24 cellular contexts compared by ENCODE assay signal in the genomic region with DNA sequence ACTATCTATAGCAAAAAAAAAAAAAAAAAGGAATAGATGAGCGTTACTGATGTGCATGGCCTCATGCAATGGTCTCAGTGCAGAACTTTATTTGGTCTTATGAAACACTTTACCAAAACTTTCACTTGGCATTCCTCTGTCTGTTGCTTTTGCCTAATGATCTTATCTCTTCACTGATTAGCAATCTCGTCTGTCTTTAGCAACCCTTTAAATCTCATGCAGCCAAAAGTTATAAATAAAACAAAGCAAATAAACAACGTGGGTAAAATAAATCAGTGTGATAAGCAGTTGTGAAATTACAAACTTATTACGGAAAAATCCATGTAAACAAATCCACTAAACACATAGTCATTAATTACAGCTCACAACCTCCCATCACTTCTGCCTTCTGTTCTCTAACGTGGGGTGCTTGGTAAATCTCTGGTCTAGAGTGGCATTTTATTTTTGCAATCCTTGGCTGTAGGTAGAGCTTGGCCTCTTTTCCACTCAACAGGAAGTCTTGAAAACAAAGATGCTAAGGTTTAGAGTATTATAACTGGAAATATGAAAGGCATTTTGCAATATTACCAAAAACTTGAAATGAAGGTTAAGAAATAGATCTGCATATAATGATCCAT.
A peak's percentile ranks its signal among the peaks of the same experiment; 100 is the strongest.
DNase-seq lines count a peak whose midpoint lies in the region; ATAC-seq, FAIRE-seq and TF ChIP-seq lines count a peak whose summit lies in the region.
"Had no signal": no experiment of that assay in that cellular context is flagged by ENCODE, and none has a peak within 500 bp of the region (broad histone marks: within the 10 kb centered on the region; RNA-seq: fewer than 3 reads in every experiment).

No MANE protein-coding gene starts in this region.

- peaks cover 4 to 37% of the 10 kb centered on the region in 2 experiments; a peak in 3 of 4 replicates for H3K79me1 ChIP-seq in IMR-90 (ENCODE audit: low read depth in 1 of 2, low read length in 2 of 2)

- peak overlapping the region; percentile 22; the same call in 1 of the 3 replicates for H2BK15ac ChIP-seq in IMR-90 (ENCODE audit: low read depth, low read length)

- no peak overlapping the region for H2AK5ac ChIP-seq in IMR-90 (ENCODE audit: low read depth, low read length)

- H3K23ac ChIP-seq in IMR-90 (ENCODE audit: low read depth, low read length), result no peak overlapping the region

- no peak overlapping the region for H2AK9ac ChIP-seq in IMR-90 (replicated peaks; ENCODE audit: low read depth, low read length, poor library complexity)

- TF ChIP-seq CTCF in IMR-90 (conservative IDR thresholded peaks at IDR 0.05; ENCODE audit: low read depth, low read length), result no peak
- TF ChIP-seq CTCF in GM12878 (IDR thresholded peaks at IDR 0.05 in 2 of 3, conservative IDR thresholded peaks at IDR 0.05 in 1 of 3; ENCODE audit: control insufficient read depth in 2 of 3, extremely low read depth in 1 of 3, insufficient read depth in 1 of 3, low read depth in 3 of 3, low read length in 3 of 3), result no peak
- TF ChIP-seq CTCF in liver (IDR thresholded peaks at IDR 0.05; ENCODE audit: low read depth, low read length, missing input control), result no peak
- TF ChIP-seq CTCF in osteocyte (IDR thresholded peaks at IDR 0.05), result no peak

- peak overlapping the region in 1 of 2 experiments; percentile 59; a peak in 1 of 4 replicates for H4K8ac ChIP-seq in IMR-90 (ENCODE audit: low read depth in 2 of 2, low read length in 2 of 2)

- H3K27me3 Mint-ChIP-seq in osteocyte (ENCODE audit: unreplicated experiment), result no peaks in the 10 kb centered on the region

- H3K4me1 Mint-ChIP-seq in osteocyte (ENCODE audit: unreplicated experiment), result peaks cover 45% of the 10 kb centered on the region
- H3K4me1 Mint-ChIP-seq: CD4-positive, alpha-beta memory T cell had no signal

- intact Hi-C loops in IMR-90 (cut with micrococcal nuclease) (no loop called here), GM12878 (cut with micrococcal nuclease; ENCODE audit: unreplicated experiment) (no loop called here)

- no TSS peak for BruUV-seq in IMR-90 (replicated peaks; lab: Mats Ljungman, UMichigan)
- no TSS peak for BruUV-seq in GM12878 (replicated peaks; lab: Mats Ljungman, UMichigan)

- dilution Hi-C loops in IMR-90 (cut with HindIII; ENCODE audit: low sequenced_read_pairs, unreplicated experiment), result no loop called here

- H3K4me2 ChIP-seq in IMR-90 (ENCODE audit: low read depth, low read length) (no peak overlapping the region), GM12878 (ENCODE audit: control insufficient read depth, insufficient read depth) (no peak overlapping the region)
- H3K4me2 ChIP-seq: SK-N-SH had no signal

- H4K5ac ChIP-seq in IMR-90 (ENCODE audit: low read depth, low read length), result no peak overlapping the region

- peak overlapping the region; percentile 13 for H3K27ac Mint-ChIP-seq in osteocyte (ENCODE audit: unreplicated experiment)
- H3K27ac Mint-ChIP-seq: CD4-positive, alpha-beta memory T cell had no signal

- H3K36me3 Mint-ChIP-seq in osteocyte (ENCODE audit: unreplicated experiment), result peaks cover 34% of the 10 kb centered on the region
- H3K36me3 Mint-ChIP-seq: CD4-positive, alpha-beta memory T cell had no signal

- H3K4ac ChIP-seq in IMR-90 (ENCODE audit: low read depth, low read length), result peak overlapping the region; percentile 34; the same call in 1 of the 2 replicates

- H3K36me3 ChIP-seq in IMR-90 (ENCODE audit: control insufficient read depth, insufficient read depth, low read length) (no peaks in the 10 kb centered on the region), GM12878 (ENCODE audit: control insufficient read depth in 2 of 2, insufficient read depth in 2 of 2, low read length in 1 of 2) (no peaks in the 10 kb centered on the region), liver (ENCODE audit: control insufficient read depth in 4 of 4, insufficient read depth in 3 of 4, low read depth in 1 of 4, low read length in 3 of 4) (no peaks in the 10 kb centered on the region)

- H2AFZ ChIP-seq in IMR-90 (replicated peaks; ENCODE audit: low read length, poor library complexity) (no peak overlapping the region), GM12878 (ENCODE audit: control insufficient read depth, low read depth, low read length) (no peak overlapping the region)

- peak overlapping the region; percentile 41 for H2BK5ac ChIP-seq in IMR-90 (ENCODE audit: low read depth, low read length, poor library complexity, severe bottlenecking)

- no peaks in the 10 kb centered on the region for H3K27me3 ChIP-seq in IMR-90 (ENCODE audit: control insufficient read depth, insufficient read depth, low read length)
- no peaks in the 10 kb centered on the region for H3K27me3 ChIP-seq in GM12878 (replicated peaks in 1 of 2; ENCODE audit: control insufficient read depth in 2 of 2, insufficient read depth in 2 of 2, low read length in 1 of 2)
- no peaks in the 10 kb centered on the region for H3K27me3 ChIP-seq in liver (ENCODE audit: control insufficient read depth in 4 of 4, insufficient read depth in 4 of 4, low read length in 3 of 4)

- no peaks in the 10 kb centered on the region for H3K79me2 ChIP-seq in GM12878 (ENCODE audit: control insufficient read depth, insufficient read depth, low read length)

- H3K4me3 ChIP-seq in IMR-90 (ENCODE audit: insufficient read depth, low read depth, low read length), result no peak overlapping the region
- H3K4me3 ChIP-seq in GM12878, result no peak overlapping the region
- no peak overlapping the region for H3K4me3 ChIP-seq in liver (ENCODE audit: low read depth in 1 of 3, low read length in 3 of 3)

- no peak overlapping the region for H3K4me3 Mint-ChIP-seq in osteocyte (ENCODE audit: unreplicated experiment)
- H3K4me3 Mint-ChIP-seq: CD4-positive, alpha-beta memory T cell had no signal

- no peak overlapping the region; the same call in 1 of the 2 replicates for H3K56ac ChIP-seq in IMR-90 (ENCODE audit: extremely low read depth, insufficient read depth, low read length)

- ATAC-seq in IMR-90 (ENCODE audit: low read depth) (no peak), GM12878 (no peak)

- POLR2A ChIA-PET in IMR-90 (lab: Charles Lee; ENCODE audit: unreplicated experiment) (no interaction called here), GM12878 (lab: Charles Lee) (no interaction called here)

- H2BK120ac ChIP-seq in IMR-90 (ENCODE audit: low read depth, low read length), result peak overlapping the region; percentile 13

- H3K27ac ChIP-seq in IMR-90 (ENCODE audit: insufficient read depth, low read length), result no peak overlapping the region; the same call in 1 of the 2 replicates
- no peak overlapping the region for H3K27ac ChIP-seq in GM12878 (ENCODE audit: control insufficient read depth, insufficient read depth)
- H3K27ac ChIP-seq in liver (ENCODE audit: low read depth in 1 of 2, low read length in 2 of 2), result peak overlapping the region in 1 of 2 donors; percentile 54
- H3K27ac ChIP-seq: HL-60, RWPE1 had no signal

- SMC1A ChIA-PET in GM12878 (lab: Charles Lee; ENCODE audit: uncharacterized antibody, unreplicated experiment), result no interaction called here

- peaks cover 15% of the 10 kb centered on the region for H3K9me3 Mint-ChIP-seq in osteocyte (ENCODE audit: unreplicated experiment)

- CTCF ChIA-PET in IMR-90 (lab: Yijun Ruan, JAX) (interaction anchor here (1.7 kb wide), 1 partner anchor 13 kb away, joined by 4 read pairs; no protein-coding TSS in a partner anchor), GM12878 (lab: Yijun Ruan, JAX) (no interaction called here)

- no peak for TF ChIP-seq RAD21 in IMR-90 (IDR thresholded peaks at IDR 0.05; ENCODE audit: low read length)
- no peak for TF ChIP-seq RAD21 in GM12878 (IDR thresholded peaks at IDR 0.05; ENCODE audit: insufficient read depth, low read depth, low read length)
- peak in 1 of 2 donors; percentile 20 for TF ChIP-seq RAD21 in liver (IDR thresholded peaks at IDR 0.05)

- H3K14ac ChIP-seq in IMR-90 (replicated peaks; ENCODE audit: low read depth, low read length), result 0 out of 2 replicates have a peak overlapping the region, but pooled peaks have one; percentile 33

- DNase-seq in IMR-90 (no peak), GM12878 (ENCODE audit: low read depth, low spot score) (no peak), osteocyte (ENCODE audit: extremely low spot score, unreplicated experiment) (no peak), dermis blood vessel endothelial cell (no peak), amniotic stem cell (lab: John Stamatoyannopoulos, UW) (no peak)
- no peak for DNase-seq in activated CD4-positive, alpha-beta T cell treated with anti-CD3 and anti-CD28 coated beads for 48 hours
- DNase-seq: CD4-positive, alpha-beta memory T cell; COR-L47; DMS79; Karpas-422; MV-4-11; NCI-H1105; NCI-H146; NCI-H1930; NCI-H2227 treated with DMSO at 0.1 percent for 48 hours; NCI-H526 treated with DMSO at 0.1 percent for 48 hours; SHP77; SK-N-SH; SW 1271 had no signal

- H3K9me3 ChIP-seq in IMR-90 (ENCODE audit: control insufficient read depth, insufficient read depth, low read length), result no peaks in the 10 kb centered on the region
- H3K9me3 ChIP-seq in GM12878 (replicated peaks; ENCODE audit: control insufficient read depth, insufficient read depth, low read length), result no peaks in the 10 kb centered on the region
- no peaks in the 10 kb centered on the region for H3K9me3 ChIP-seq in liver (ENCODE audit: control insufficient read depth in 4 of 4, low read length in 3 of 4)
- H3K9me3 ChIP-seq: SK-N-SH had no signal

- no peak overlapping the region for H2BK20ac ChIP-seq in IMR-90 (ENCODE audit: low read depth, low read length)

- no peak overlapping the region for H4K91ac ChIP-seq in IMR-90 (ENCODE audit: insufficient read depth, low read depth, low read length)

- H3K9me1 ChIP-seq in IMR-90 (ENCODE audit: insufficient read depth, low read length), result peaks cover 10% of the 10 kb centered on the region

- H4K20me1 ChIP-seq in IMR-90 (ENCODE audit: insufficient read depth, low read length) (no peaks in the 10 kb centered on the region), GM12878 (ENCODE audit: control insufficient read depth, insufficient read depth) (no peaks in the 10 kb centered on the region)

- H3K4me1 ChIP-seq in IMR-90 (ENCODE audit: control insufficient read depth, insufficient read depth, low read length) (peaks cover 16% of the 10 kb centered on the region), GM12878 (ENCODE audit: control insufficient read depth, insufficient read depth, low read length) (no peaks in the 10 kb centered on the region), liver (ENCODE audit: control insufficient read depth in 4 of 4, insufficient read depth in 4 of 4, low read length in 3 of 4) (peaks cover 3 to 43% (median 39%) of the 10 kb centered on the region in 4 donors)

- in situ Hi-C loops in IMR-90 (cut with MboI; ENCODE audit: low sequenced_read_pairs), result no loop called here
- in situ Hi-C loops in GM12878 (cut with MboI), result no loop called here

- TF ChIP-seq POLR2A in IMR-90 (IDR thresholded peaks at IDR 0.05; ENCODE audit: low read depth, low read length), result no peak
- TF ChIP-seq POLR2A in GM12878 (IDR thresholded peaks at IDR 0.05; ENCODE audit: low read depth, low read length), result no peak

- peak; percentile 35 for FAIRE-seq in GM12878 (lab: Jason Lieb, UNC)
- FAIRE-seq: GM19239, H54 had no signal

- TF ChIP-seq EP300 in GM12878 (IDR thresholded peaks at IDR 0.05; ENCODE audit: borderline replicate concordance in 1 of 2, control insufficient read depth in 1 of 2, low read depth in 2 of 2, low read length in 2 of 2), result no peak

- WGBS in IMR-90 (ENCODE audit: extremely low coverage in 2 of 2, insufficient read length in 1 of 2), 2 experiments, result no CpG with 5 or more reads among the region's 5 CpGs
- 24% methylated on average over 5 of the region's 5 CpGs for WGBS in GM12878 (ENCODE audit: insufficient coverage, insufficient replicate concordance, low lambda C conversion rate, missing lambda C conversion rate)
- 22% methylated on average over 5 of the region's 5 CpGs for WGBS in liver

- 0 out of 2 replicates have a peak overlapping the region, but pooled peaks have one; percentile 3 for H3K18ac ChIP-seq in IMR-90 (ENCODE audit: low read depth, low read length)

- RAD21 ChIA-PET in GM12878 (lab: Charles Lee; ENCODE audit: unreplicated experiment), result no interaction called here

- H3K9ac ChIP-seq in IMR-90 (ENCODE audit: low read depth, low read length) (no peak overlapping the region), GM12878 (ENCODE audit: control insufficient read depth, insufficient read depth, low read length) (no peak overlapping the region), liver (ENCODE audit: low read depth in 1 of 2, low read length in 2 of 2) (no peak overlapping the region)
- H3K9ac ChIP-seq: SK-N-SH had no signal
